Comparison of ENCODE assay signal across 8 cellular contexts in genomic region chr1:156838972-156839371, GRCh38. TPM values are rescaled to one million over a fixed set of nuclear protein-coding genes. Genes with fewer than 3 reads are reported as not detected.
A peak's percentile ranks its signal among the peaks of the same experiment; 100 is the strongest.
DNase-seq lines count a peak whose midpoint lies in the region; ATAC-seq and TF ChIP-seq lines count a peak whose summit lies in the region.

No MANE protein-coding gene starts in this region.

- no peaks in the 10 kb centered on the region for H3K9me3 Mint-ChIP-seq in MCF 10A (ENCODE audit: unreplicated experiment)

- BruUV-seq in MCF 10A (replicated peaks; lab: Mats Ljungman, UMichigan): no TSS peak

- no peak for TF ChIP-seq POLR2A in right lobe of liver (IDR thresholded peaks at IDR 0.05)

- H3K27ac ChIP-seq in RWPE2 (ENCODE audit: poor library complexity, severe bottlenecking): no peak overlapping the region
- H3K27ac ChIP-seq in right lobe of liver: no peak overlapping the region
- H3K27ac ChIP-seq in upper lobe of right lung: no peak overlapping the region

- H3K4me1 ChIP-seq in RWPE2 (ENCODE audit: insufficient read depth, poor library complexity, severe bottlenecking): no peaks in the 10 kb centered on the region
- no peaks in the 10 kb centered on the region for H3K4me1 ChIP-seq in right lobe of liver
- no peaks in the 10 kb centered on the region for H3K4me1 ChIP-seq in upper lobe of right lung

- H3K36me3 ChIP-seq in RWPE2 (ENCODE audit: low read depth) (no peaks in the 10 kb centered on the region), right lobe of liver (no peaks in the 10 kb centered on the region), upper lobe of right lung (no peaks in the 10 kb centered on the region)

- no peak overlapping the region for H3K4me3 Mint-ChIP-seq in MCF 10A (ENCODE audit: unreplicated experiment)

- H3K4me3 ChIP-seq in GM12875 (ENCODE audit: low read depth, low read length): no peak overlapping the region
- no peak overlapping the region for H3K4me3 ChIP-seq in RWPE2 (ENCODE audit: severe bottlenecking)
- no peak overlapping the region for H3K4me3 ChIP-seq in right lobe of liver
- H3K4me3 ChIP-seq in upper lobe of right lung: no peak overlapping the region

- TF ChIP-seq CTCF in GM12875 (IDR thresholded peaks at IDR 0.05; ENCODE audit: borderline replicate concordance, insufficient read depth, low read depth, low read length): peak; percentile 91
- peak; percentile 78 for TF ChIP-seq CTCF in RWPE2 (IDR thresholded peaks at IDR 0.05; ENCODE audit: poor library complexity, severe bottlenecking)
- TF ChIP-seq CTCF in MCF 10A (IDR thresholded peaks at IDR 0.05; ENCODE audit: unreplicated experiment): peak; percentile 93
- TF ChIP-seq CTCF in right lobe of liver (IDR thresholded peaks at IDR 0.05): peak; percentile 76 to 84 (median 80)
- TF ChIP-seq CTCF in upper lobe of right lung (IDR thresholded peaks at IDR 0.05): peak; percentile 80

- intact Hi-C loops in MCF 10A (cut with micrococcal nuclease) (loop anchor here (1.0 kb wide), 3 partner anchors 21 to 88 kb away; partner anchors contain the start of gene NTRK1), right lobe of liver (cut with DNase I) (no loop called here), upper lobe of right lung (cut with DNase I) (no loop called here)

- H3K36me3 Mint-ChIP-seq in MCF 10A (ENCODE audit: insufficient read depth, unreplicated experiment): no peaks in the 10 kb centered on the region

- in situ Hi-C loops in ACHN (cut with HindIII; ENCODE audit: low pct_ligation_motif_present, low pct_unique_long_range_greater_than_20kb, low sequenced_read_pairs): no loop called here

- H3K27me3 ChIP-seq in RWPE2 (ENCODE audit: insufficient read depth, poor library complexity, severe bottlenecking): no peaks in the 10 kb centered on the region
- no peaks in the 10 kb centered on the region for H3K27me3 ChIP-seq in right lobe of liver
- H3K27me3 ChIP-seq in upper lobe of right lung: peaks cover 38% of the 10 kb centered on the region

- H3K4me1 Mint-ChIP-seq in MCF 10A (ENCODE audit: insufficient read depth, unreplicated experiment): no peaks in the 10 kb centered on the region

- peaks cover 32% of the 10 kb centered on the region for H3K27me3 Mint-ChIP-seq in MCF 10A (ENCODE audit: insufficient read depth, unreplicated experiment)

- CTCF ChIA-PET in MCF 10A (lab: Yijun Ruan, JAX): interaction anchor here (0.6 to 7.5 kb wide), 47 partner anchors 13 to 335 kb away, joined by 3 to 353 read pairs (median 6); partner anchors contain the start of genes INSRR, NTRK1 and SH2D2A

- ATAC-seq in RWPE2 (ENCODE audit: low read depth) (0 out of 3 replicates have a peak, but pooled peaks have one; percentile 35), right lobe of liver (peak; percentile 55 to 84 (median 72)), upper lobe of right lung (peak; percentile 65)

- H3K9me3 ChIP-seq in RWPE2 (ENCODE audit: severe bottlenecking): no peaks in the 10 kb centered on the region
- no peaks in the 10 kb centered on the region for H3K9me3 ChIP-seq in right lobe of liver
- H3K9me3 ChIP-seq in upper lobe of right lung: no peaks in the 10 kb centered on the region

- WGBS in right lobe of liver (ENCODE audit: insufficient coverage, low coverage, low lambda C conversion rate, missing lambda C conversion rate): no CpG with 5 or more reads among the region's 7 CpGs

- peak; percentile 34 for DNase-seq in ACHN
- DNase-seq in RWPE2 (ENCODE audit: low spot score): no peak
- DNase-seq in MCF 10A (ENCODE audit: unreplicated experiment): peak; percentile 60
- DNase-seq in right lobe of liver: no peak
- DNase-seq in upper lobe of right lung: no peak
- DNase-seq in COLO668 (lab: John Stamatoyannopoulos, UW; ENCODE audit: unreplicated experiment): no peak
- no peak for DNase-seq in HK-2 (ENCODE audit: unreplicated experiment)

- POLR2A ChIA-PET in MCF 10A (lab: Yijun Ruan, JAX): interaction anchor here (1.2 to 1.4 kb wide), 2 partner anchors 21 to 89 kb away, joined by 4 to 8 read pairs; partner anchors contain the start of gene INSRR

- H3K27ac Mint-ChIP-seq in MCF 10A (ENCODE audit: low read depth, unreplicated experiment): no peak overlapping the region

RNA-seq across cellular contexts. Expression of gene INSRR, which starts 19.9 kb away (rescaled TPM):
- total RNA-seq in MCF 10A (2022): not detected in 2 replicates
- not detected for total RNA-seq in right lobe of liver
- not detected for total RNA-seq in upper lobe of right lung

RNA-seq across cellular contexts. Expression of gene NTRK1, which starts 21.7 kb away (rescaled TPM):
- 0.15 and 0.33 TPM in 2 replicates for total RNA-seq in MCF 10A (2022)
- not detected for total RNA-seq in right lobe of liver
- 1.2 TPM for total RNA-seq in upper lobe of right lung

RNA-seq across cellular contexts. Expression of gene SH2D2A, which starts 22.3 kb away (rescaled TPM):
- total RNA-seq in MCF 10A (2022): 19.2 and 27.9 TPM in 2 replicates
- 1 to 10 TPM in 1 of 6 experiments, under 1 TPM in 5; 0.32 to 1.3 (median 0.67) TPM for total RNA-seq in right lobe of liver
- 3.8 TPM for total RNA-seq in upper lobe of right lung

RNA-seq across cellular contexts. Expression of gene PEAR1, which starts 54.5 kb away (rescaled TPM):
- total RNA-seq in MCF 10A (2022): 6.5 and 8.8 TPM in 2 replicates
- total RNA-seq in right lobe of liver: 1 to 10 TPM; 2.2 to 9.8 (median 3.6) TPM
- 17.9 TPM for total RNA-seq in upper lobe of right lung

Comparison
In these comparisons a context has a peak if more than half of its experiments do, and no peak if none do; other contexts are left out.
1. DNase-seq: peak in ACHN (single experiment) and MCF 10A (single experiment); none in RWPE2 (single experiment), right lobe of liver (0 of 3), upper lobe of right lung (single experiment), COLO668 (single experiment) and HK-2 (single experiment).
2. Peak in every context shown above with its lines, with median percentiles within 50 percentile points of each other: CTCF ChIP-seq and ATAC-seq.